ENCODE assay signal across 8 cellular contexts in genomic region chr15:31215490-31216209, GRCh38.
DNase-seq lines count a peak whose midpoint lies in the region; ATAC-seq and TF ChIP-seq lines count a peak whose summit lies in the region.

No MANE protein-coding gene starts in this region.

- TF ChIP-seq CTCF in transverse colon (IDR thresholded peaks at IDR 0.05): peak; percentile 91 to 98 (median 95)

- H3K27me3 Mint-ChIP-seq in activated naive CD8-positive, alpha-beta T cell: no peaks in the 10 kb centered on the region

- H3K4me3 ChIP-seq in transverse colon: peak overlapping the region; percentile 44 to 66 (median 60)

- 0% methylated on average over 61 of the region's 75 CpGs; no CpG with 5 or more reads in 1 of the 2 donors for WGBS in transverse colon (ENCODE audit: low coverage in 1 of 2), 2 donors

- intact Hi-C loops in Right ventricle myocardium superior (cut with DNase I): loop anchor here (2.0 to 5.0 kb wide), 4 partner anchors 52 to 272 kb away; partner anchors contain the start of gene KLF13
- intact Hi-C loops in transverse colon (cut with DNase I; ENCODE audit: low total_unique reads): loop anchor here (5.0 kb wide), 2 partner anchors 112 to 272 kb away; partner anchors contain the start of gene KLF13

- peak overlapping the region; percentile 66 for H3K4me3 Mint-ChIP-seq in activated naive CD8-positive, alpha-beta T cell

- peak; percentile 76 for TF ChIP-seq POLR2A in transverse colon (IDR thresholded peaks at IDR 0.05)

- peaks cover 7 to 25% (median 19%) of the 10 kb centered on the region in 4 donors for H3K4me1 ChIP-seq in transverse colon

- H3K9me3 ChIP-seq in KOPT-K1 (ENCODE audit: insufficient read depth, low read length, poor library complexity, severe bottlenecking) (no peaks in the 10 kb centered on the region), transverse colon (no peaks in the 10 kb centered on the region)

- H3K27ac ChIP-seq in KOPT-K1 (ENCODE audit: low read depth, low read length, poor library complexity, severe bottlenecking): peak overlapping the region; percentile 89
- peak overlapping the region; percentile 96 to 99 (median 98) for H3K27ac ChIP-seq in transverse colon

- peak; percentile 23 for TF ChIP-seq EP300 in transverse colon (IDR thresholded peaks at IDR 0.05; ENCODE audit: low read depth)

- H3K36me3 ChIP-seq in KOPT-K1 (ENCODE audit: insufficient read depth, low read length) (no peaks in the 10 kb centered on the region), transverse colon (no peaks in the 10 kb centered on the region)

- H3K4me1 Mint-ChIP-seq in activated naive CD8-positive, alpha-beta T cell (ENCODE audit: low read depth): peaks cover 13% of the 10 kb centered on the region

- ATAC-seq in GM21737 (IDR thresholded peaks at IDR 0.05; ENCODE audit: unreplicated experiment) (peak; percentile 66), Right ventricle myocardium superior (ENCODE audit: poor library complexity) (peak; percentile 91)

- no peaks in the 10 kb centered on the region for H3K36me3 Mint-ChIP-seq in activated naive CD8-positive, alpha-beta T cell

- in situ Hi-C loops in G401 (cut with HindIII; ENCODE audit: low sequenced_read_pairs) (loop anchor here (25.0 kb wide), 1 partner anchor 272 kb away; no protein-coding TSS in a partner anchor), transverse colon (cut with MboI; ENCODE audit: low pct_ligation_motif_present in 1 of 4, low pct_unique_long_range_greater_than_20kb in 1 of 4, low sequenced_read_pairs in 3 of 4) (loop anchor here (10.0 to 25.0 kb wide), 4 partner anchors 97 to 222 kb away; partner anchors contain the start of gene KLF13 (in 1 of the 4))

- no peak overlapping the region for H3K27ac Mint-ChIP-seq in activated naive CD8-positive, alpha-beta T cell

- DNase-seq in G401 (ENCODE audit: low spot score) (peak; percentile 64), SKM-1 (lab: John Stamatoyannopoulos, UW; ENCODE audit: unreplicated experiment) (peak; percentile 68), Right ventricle myocardium superior (peak; percentile 93), pons (ENCODE audit: low spot score) (peak; percentile 55), transverse colon (peak; percentile 92)

- H3K9me3 Mint-ChIP-seq in activated naive CD8-positive, alpha-beta T cell (ENCODE audit: low read depth): no peaks in the 10 kb centered on the region

- H3K27me3 ChIP-seq in transverse colon: no peaks in the 10 kb centered on the region

Comparison
In these comparisons a context has a peak if more than half of its experiments do, and no peak if none do; other contexts are left out.
1. Peak in every context shown above with its lines: DNase-seq, ATAC-seq, H3K4me3 ChIP-seq and H3K27ac ChIP-seq.